10 cellular contexts compared by ENCODE assay signal in genomic region chr13:99320693-99321481, GRCh38. TPM values are rescaled to one million over a fixed set of nuclear protein-coding genes. Genes with fewer than 3 reads are reported as not detected.
DNase-seq lines count a peak whose midpoint lies in the region; ATAC-seq and FAIRE-seq lines count a peak whose summit lies in the region.
"Had no signal": no experiment of that assay in that cellular context is flagged by ENCODE, and none has a peak within 500 bp of the region (broad histone marks: within the 10 kb centered on the region; RNA-seq: fewer than 3 reads in every experiment).

No MANE protein-coding gene starts in this region.

- intact Hi-C loops in activated CD4-positive, alpha-beta T cell treated with anti-CD3 and anti-CD28 coated beads for 36 hours (cut with DNase I, micrococcal nuclease), result no loop called here

- no peaks in the 10 kb centered on the region for H3K27me3 Mint-ChIP-seq in activated CD4-positive, alpha-beta T cell treated with anti-CD3 and anti-CD28 coated beads for 36 hours

- peak overlapping the region; percentile 93 for H3K27ac Mint-ChIP-seq in activated CD4-positive, alpha-beta T cell treated with anti-CD3 and anti-CD28 coated beads for 36 hours

- H3K9me3 ChIP-seq in small intestine (ENCODE audit: control insufficient read depth, low read depth), result no peaks in the 10 kb centered on the region
- H3K9me3 ChIP-seq: Caco-2 had no signal

- POLR2A ChIA-PET in activated CD4-positive, alpha-beta T cell treated with anti-CD3 and anti-CD28 coated beads for 36 hours (lab: Charles Lee), result interaction anchor here (0.7 to 2.4 kb wide), 8 partner anchors 9 to 417 kb away, joined by 3 to 19 read pairs (median 6); no protein-coding TSS in a partner anchor

- H3K36me3 Mint-ChIP-seq in activated CD4-positive, alpha-beta T cell treated with anti-CD3 and anti-CD28 coated beads for 36 hours (ENCODE audit: low read depth), result peaks cover 42% of the 10 kb centered on the region

- H3K27ac ChIP-seq in small intestine (ENCODE audit: low read depth in 1 of 2, low read length in 1 of 2), result peak overlapping the region in 1 of 2 donors; percentile 20

- no peak for ATAC-seq in activated CD4-positive, alpha-beta T cell treated with anti-CD3 and anti-CD28 coated beads for 36 hours
- ATAC-seq in GM21529 (IDR thresholded peaks at IDR 0.05; ENCODE audit: unreplicated experiment), result no peak
- ATAC-seq: sciatic nerve had no signal

- H3K4me3 ChIP-seq in small intestine (ENCODE audit: low read depth in 1 of 2, low read length in 2 of 2), result no peak overlapping the region

- H3K4me3 Mint-ChIP-seq in activated CD4-positive, alpha-beta T cell treated with anti-CD3 and anti-CD28 coated beads for 36 hours, result no peak overlapping the region

- no peaks in the 10 kb centered on the region for H3K27me3 ChIP-seq in small intestine (ENCODE audit: control insufficient read depth in 2 of 2, insufficient read depth in 2 of 2, low read length in 2 of 2)

- H3K4me1 ChIP-seq in small intestine (ENCODE audit: control insufficient read depth in 2 of 2, insufficient read depth in 1 of 2, low read depth in 1 of 2, low read length in 1 of 2), result no peaks in the 10 kb centered on the region
- H3K4me1 ChIP-seq: Caco-2 had no signal

- 72 to 90% (median 83%) methylated on average over 5 of the region's 5 CpGs for WGBS in small intestine, 3 donors

- CTCF ChIA-PET in activated CD4-positive, alpha-beta T cell treated with anti-CD3 and anti-CD28 coated beads for 36 hours (lab: Charles Lee), result interaction anchor here (0.6 to 5.2 kb wide), 18 partner anchors 9 to 116 kb away, joined by 3 to 34 read pairs (median 4); no protein-coding TSS in a partner anchor

- peaks cover 83% of the 10 kb centered on the region for H3K4me1 Mint-ChIP-seq in activated CD4-positive, alpha-beta T cell treated with anti-CD3 and anti-CD28 coated beads for 36 hours

- no peak for DNase-seq in activated CD4-positive, alpha-beta T cell treated with anti-CD3 and anti-CD28 coated beads for 36 hours
- no peak for DNase-seq in activated CD4-positive, alpha-beta T cell treated with anti-CD3 and anti-CD28 coated beads for 1 hour
- DNase-seq in RPMI8226 (peak; percentile 6), epidermal melanocyte (ENCODE audit: insufficient read length, low spot score) (peak; percentile 31), small intestine (no peak), cerebellum (ENCODE audit: low spot score) (no peak)
- DNase-seq in activated CD8-positive, alpha-beta memory T cell treated with anti-CD3 and anti-CD28 coated beads, Interleukin-2, amount 50 U/mL, for 4 hours, result no peak
- DNase-seq: Caco-2 had no signal

- H3K9me3 Mint-ChIP-seq in activated CD4-positive, alpha-beta T cell treated with anti-CD3 and anti-CD28 coated beads for 36 hours (ENCODE audit: low read depth), result no peaks in the 10 kb centered on the region

- peaks cover 0 to 15% of the 10 kb centered on the region in 2 donors for H3K36me3 ChIP-seq in small intestine (ENCODE audit: control insufficient read depth in 2 of 2, insufficient read depth in 2 of 2, low read length in 2 of 2)

- peak; percentile 44 for FAIRE-seq in small intestine (lab: Jason Lieb, UNC)

RNA-seq across cellular contexts. Expression of gene GPR183, which starts 13.7 kb away (rescaled TPM):
- total RNA-seq in activated CD4-positive, alpha-beta T cell treated with anti-CD3 and anti-CD28 coated beads for 36 hours, result 10 to 100 TPM; 50.3 to 51.9 TPM
- 1 to 10 TPM in 2 of 3 donors, not detected in 1; 2.4 to 5.5 TPM for polyA plus RNA-seq in small intestine
- total RNA-seq in cerebellum, result 1.1 TPM
- total RNA-seq: Caco-2 had no signal

Comparison
In these comparisons a context has a peak if more than half of its experiments do, and no peak if none do; other contexts are left out.
1. DNase-seq: peak in RPMI8226 (single experiment) and epidermal melanocyte (single experiment); none in activated CD4-positive, alpha-beta T cell treated with anti-CD3 and anti-CD28 coated beads for 36 hours (single experiment), activated CD4-positive, alpha-beta T cell treated with anti-CD3 and anti-CD28 coated beads for 1 hour (single experiment), small intestine (single experiment), activated CD8-positive, alpha-beta memory T cell treated with anti-CD3 and anti-CD28 coated beads, Interleukin-2, amount 50 U/mL, for 4 hours (single experiment) and cerebellum (single experiment).
2. RNA of gene GPR183, which starts 13.7 kb away (total RNA-seq): 50.3 to 51.9 TPM in activated CD4-positive, alpha-beta T cell treated with anti-CD3 and anti-CD28 coated beads for 36 hours; 1.1 TPM in cerebellum (single experiment); every median in the first group is over 10 times any median in the second.